38 cellular contexts compared by ENCODE assay signal in genomic region chr5:81360640-81361039, GRCh38. TPM values are rescaled to one million over a fixed set of nuclear protein-coding genes. Genes with fewer than 3 reads are reported as not detected.
"Had no signal": no experiment of that assay in that cellular context is flagged by ENCODE, and none has a peak within 500 bp of the region (broad histone marks: within the 10 kb centered on the region; RNA-seq: fewer than 3 reads in every experiment).

No MANE protein-coding gene starts in this region.

- H3K36me3 ChIP-seq: adrenal gland, brain microvascular endothelial cell, breast epithelium, WERI-Rb-1 had no signal

- H3K9me3 ChIP-seq: adrenal gland, body of pancreas, breast epithelium had no signal

- H3K4me1 ChIP-seq: adrenal gland, breast epithelium had no signal

- H3K27me3 ChIP-seq: adrenal gland, body of pancreas, brain microvascular endothelial cell, breast epithelium had no signal

- FAIRE-seq: astrocyte, TTC549 had no signal

- ATAC-seq: activated CD4-positive, alpha-beta T cell treated with anti-CD3 and anti-CD28 coated beads for 36 hours; activated CD4-positive, CD25-positive, alpha-beta regulatory T cell treated with anti-CD3 and anti-CD28 coated beads, Interleukin-2, amount 50 U/mL, for 24 hours; activated CD8-positive, alpha-beta memory T cell treated with anti-CD3 and anti-CD28 coated beads, Interleukin-2, amount 10 ng/mL, durations not matched to agents 7 days and 5 days; activated CD8-positive, alpha-beta T cell treated with anti-CD3 and anti-CD28 coated beads, Interleukin-2, amount 10 ng/mL, durations not matched to agents 7 days and 5 days; activated naive CD4-positive, alpha-beta T cell treated with anti-CD3 and anti-CD28 coated beads, Interleukin-2, amount 50 U/mL, for 72 hours; activated T-cell treated with anti-CD3 and anti-CD28 coated beads, Interleukin-2, amount 50 U/mL, for 4 hours; activated T-cell treated with anti-CD3 and anti-CD28 coated beads, Interleukin-2, amount 50 U/mL, for 72 hours; activated T-helper 17 cell treated with anti-CD3 and anti-CD28 coated beads, Interleukin-2, amount 50 U/mL, for 72 hours; body of pancreas; WTC11 had no signal

- H3K27ac ChIP-seq: adrenal gland, body of pancreas, brain microvascular endothelial cell, breast epithelium, WERI-Rb-1 had no signal

- H3K4me3 ChIP-seq: adrenal gland, body of pancreas, breast epithelium had no signal

- DNase-seq: activated CD4-positive, alpha-beta memory T cell treated with anti-CD3 and anti-CD28 coated beads, Interleukin-2, amount 10 ng/mL, durations not matched to agents 7 days and 5 days; activated CD4-positive, alpha-beta T cell treated with anti-CD3 and anti-CD28 coated beads for 1 hour; activated CD4-positive, alpha-beta T cell treated with anti-CD3 and anti-CD28 coated beads for 36 hours; activated CD4-positive, alpha-beta T cell treated with anti-CD3 and anti-CD28 coated beads for 48 hours; activated CD4-positive, alpha-beta T cell treated with anti-CD3 and anti-CD28 coated beads, Interleukin-2, amount 10 ng/mL, durations not matched to agents 7 days and 5 days; activated CD4-positive, alpha-beta T cell treated with anti-CD3 and anti-CD28 coated beads, Interleukin-2, amount 50 U/mL, for 48 hours; activated CD4-positive, CD25-positive, alpha-beta regulatory T cell; activated CD8-positive, alpha-beta memory T cell treated with anti-CD3 and anti-CD28 coated beads for 24 hours; activated CD8-positive, alpha-beta memory T cell treated with anti-CD3 and anti-CD28 coated beads, Interleukin-2, amount 10 ng/mL, durations not matched to agents 7 days and 5 days; activated CD8-positive, alpha-beta memory T cell treated with anti-CD3 and anti-CD28 coated beads, Interleukin-2, amount 50 U/mL, for 48 hours; activated CD8-positive, alpha-beta T cell treated with anti-CD3 and anti-CD28 coated beads, Interleukin-2, amount 10 ng/mL, durations not matched to agents 7 days and 5 days; activated effector memory CD4-positive, alpha-beta T cell treated with anti-CD3 and anti-CD28 coated beads, Interleukin-2, amount 50 U/mL, for 16 hours; activated gamma-delta T cell treated with Interleukin-2 at 50 U/mL for 16 hours; activated naive CD4-positive, alpha-beta T cell; activated naive CD4-positive, alpha-beta T cell treated with anti-CD3 and anti-CD28 coated beads for 36 hours; activated naive CD4-positive, alpha-beta T cell treated with anti-CD3 and anti-CD28 coated beads, Interleukin-2, amount 50 U/mL, for 16 hours; activated naive CD8-positive, alpha-beta T cell treated with anti-CD3 and anti-CD28 coated beads for 36 hours; activated T-cell treated with anti-CD3 and anti-CD28 coated beads, Interleukin-2, amount 50 U/mL, for 4 hours; activated T-cell treated with anti-CD3 and anti-CD28 coated beads, Interleukin-2, amount 50 U/mL, for 72 hours; adrenal gland; amniotic stem cell; aorta; body of pancreas; brain microvascular endothelial cell; central memory CD4-positive, alpha-beta T cell; T-helper 1 cell; T-helper 2 cell; T-helper 9 cell; WERI-Rb-1 had no signal

RNA-seq across cellular contexts. Expression of gene ACOT12, which starts 33.3 kb away (rescaled TPM):
- total RNA-seq: activated CD4-positive, alpha-beta memory T cell treated with anti-CD3 and anti-CD28 coated beads, Interleukin-2, amount 10 ng/mL, durations not matched to agents 7 days and 5 days; activated CD4-positive, alpha-beta T cell treated with anti-CD3 and anti-CD28 coated beads for 36 hours; activated CD4-positive, alpha-beta T cell treated with anti-CD3 and anti-CD28 coated beads, Interleukin-2, amount 10 ng/mL, durations not matched to agents 7 days and 5 days; activated CD8-positive, alpha-beta memory T cell treated with anti-CD3 and anti-CD28 coated beads, Interleukin-2, amount 10 ng/mL, durations not matched to agents 7 days and 5 days; activated CD8-positive, alpha-beta T cell treated with anti-CD3 and anti-CD28 coated beads, Interleukin-2, amount 10 ng/mL, durations not matched to agents 7 days and 5 days; activated naive CD4-positive, alpha-beta T cell treated with anti-CD3 and anti-CD28 coated beads for 36 hours; activated naive CD4-positive, alpha-beta T cell treated with anti-CD3 and anti-CD28 coated beads, Interleukin-2, amount 50 U/mL, for 72 hours; activated naive CD8-positive, alpha-beta T cell treated with anti-CD3 and anti-CD28 coated beads for 36 hours; activated T-cell treated with anti-CD3 and anti-CD28 coated beads, Interleukin-2, amount 50 U/mL, for 4 hours; activated T-cell treated with anti-CD3 and anti-CD28 coated beads, Interleukin-2, amount 50 U/mL, for 72 hours; activated T-helper 1 cell treated with anti-CD3 and anti-CD28 coated beads, Interleukin-12 subunit alpha, Interleukin-12 subunit beta, Interleukin-2, Interleukin-4 antibody, amounts not matched to agents 30 ng/mL and 10 ng/mL and 1 ng/mL, durations not matched to agents 14 hours and 24 hours and 36 hours; activated T-helper 17 cell treated with anti-CD3 and anti-CD28 coated beads, Interleukin-2, amount 50 U/mL, for 72 hours; adrenal gland; body of pancreas; breast epithelium; cardiac septum; WTC11 had no signal
- polyA plus RNA-seq: adrenal gland, aorta had no signal
